ENCODE assay signal across 12 cellular contexts in the genomic region with DNA sequence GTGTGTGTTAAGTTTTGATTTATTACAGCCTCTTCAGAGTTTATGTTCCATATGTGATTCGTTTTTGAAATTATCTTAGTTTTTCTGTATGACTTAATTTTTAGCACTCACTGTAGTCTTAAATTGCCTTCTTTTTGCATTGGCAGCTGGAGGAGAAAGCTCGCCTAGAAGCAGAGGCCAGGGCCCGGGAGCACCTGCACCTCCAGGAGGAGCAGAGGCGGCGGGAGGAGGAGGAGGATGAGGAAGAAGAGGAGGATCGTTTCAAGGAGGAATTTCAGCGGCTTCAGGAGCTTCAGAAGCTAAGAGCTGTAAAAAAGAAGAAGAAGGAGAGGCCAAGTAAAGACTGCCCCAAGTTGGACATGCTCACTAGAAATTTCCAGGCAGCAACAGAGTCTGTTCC.
"Had no signal": no experiment of that assay in that cellular context is flagged by ENCODE, and none has a peak within 500 bp of the region (broad histone marks: within the 10 kb centered on the region; RNA-seq: fewer than 3 reads in every experiment).

No MANE protein-coding gene starts in this region.

- H3K27me3 Mint-ChIP-seq: activated CD8-positive, alpha-beta memory T cell treated with anti-CD3 and anti-CD28 coated beads, Interleukin-2, amount 10 ng/mL, durations not matched to agents 7 days and 5 days; progenitor cell of endocrine pancreas had no signal

- DNase-seq: activated CD4-positive, alpha-beta T cell treated with anti-CD3 and anti-CD28 coated beads for 48 hours; activated CD8-positive, alpha-beta memory T cell treated with anti-CD3 and anti-CD28 coated beads, Interleukin-2, amount 10 ng/mL, durations not matched to agents 7 days and 5 days; hippocampal formation; kidney; left ventricle myocardium inferior; right cardiac atrium; SHP77 treated with DMSO at 0.1 percent for 48 hours; stimulated activated CD4-positive, alpha-beta T cell treated with anti-CD3 and anti-CD28 coated beads, Interleukin-4, amount 100 ng/mL, for 4 hours; stimulated activated CD8-positive, alpha-beta memory T cell treated with anti-CD3 and anti-CD28 coated beads, Interleukin-4, amount 100 ng/mL, for 48 hours had no signal

- H3K27ac Mint-ChIP-seq: activated CD8-positive, alpha-beta memory T cell treated with anti-CD3 and anti-CD28 coated beads, Interleukin-2, amount 10 ng/mL, durations not matched to agents 7 days and 5 days had no signal

- H3K4me3 Mint-ChIP-seq: activated CD8-positive, alpha-beta memory T cell treated with anti-CD3 and anti-CD28 coated beads, Interleukin-2, amount 10 ng/mL, durations not matched to agents 7 days and 5 days had no signal

- ATAC-seq: activated CD8-positive, alpha-beta memory T cell treated with anti-CD3 and anti-CD28 coated beads, Interleukin-2, amount 10 ng/mL, durations not matched to agents 7 days and 5 days; esophagus mucosa; right cardiac atrium; SK-N-SH treated with all-trans-retinoic acid at 6 μM for 48 hours had no signal

- H3K4me1 Mint-ChIP-seq: activated CD8-positive, alpha-beta memory T cell treated with anti-CD3 and anti-CD28 coated beads, Interleukin-2, amount 10 ng/mL, durations not matched to agents 7 days and 5 days had no signal
